Comparison of ENCODE assay signal across 10 cellular contexts in genomic region chr3:167653750-167654149, GRCh38. TPM values are rescaled to one million over a fixed set of nuclear protein-coding genes. Genes with fewer than 3 reads are reported as not detected.
DNase-seq lines count a peak whose midpoint lies in the region; FAIRE-seq and TF ChIP-seq lines count a peak whose summit lies in the region.
"Had no signal": no experiment of that assay in that cellular context is flagged by ENCODE, and none has a peak within 500 bp of the region (broad histone marks: within the 10 kb centered on the region; RNA-seq: fewer than 3 reads in every experiment).

WDR49 (minus strand) TSS chr3:167653942; CDS start chr3:167653425, 517 bp downstream.

- H3K4me2 ChIP-seq in Karpas-422 (ENCODE audit: low read depth, low read length, poor library complexity, severe bottlenecking) = no peak within 1 kb of the TSS

- no peaks in the 10 kb centered on the region for H3K79me2 ChIP-seq in Karpas-422 (ENCODE audit: low read length)

- 51% methylated on average over 1 of the region's 1 CpG for WGBS in esophagus muscularis mucosa
- WGBS in small intestine, 3 donors = 64 to 68% (median 66%) methylated on average over 1 of the region's 1 CpG

- H3K27ac ChIP-seq in esophagus muscularis mucosa (replicated peaks in 1 of 4) = peak within 1 kb of the TSS in 3 of 4 donors; percentile 30 to 51 (median 34)
- no peak within 1 kb of the TSS for H3K27ac ChIP-seq in small intestine (ENCODE audit: low read depth in 1 of 2, low read length in 1 of 2)
- no peak within 1 kb of the TSS for H3K27ac ChIP-seq in Karpas-422 (ENCODE audit: low read length)

- H2AFZ ChIP-seq in Karpas-422 (ENCODE audit: low read length) = no peak within 1 kb of the TSS

- no peaks in the 10 kb centered on the region for H3K9me3 ChIP-seq in esophagus muscularis mucosa
- no peaks in the 10 kb centered on the region for H3K9me3 ChIP-seq in small intestine (ENCODE audit: control insufficient read depth, low read depth)
- H3K9me3 ChIP-seq in Karpas-422 (ENCODE audit: low read length) = no peaks in the 10 kb centered on the region

- no peaks in the 10 kb centered on the region for H3K27me3 ChIP-seq in esophagus muscularis mucosa
- H3K27me3 ChIP-seq in small intestine (ENCODE audit: control insufficient read depth in 2 of 2, insufficient read depth in 2 of 2, low read length in 2 of 2) = no peaks in the 10 kb centered on the region
- no peaks in the 10 kb centered on the region for H3K27me3 ChIP-seq in Karpas-422 (ENCODE audit: low read length)

- TF ChIP-seq POLR2A in esophagus muscularis mucosa (IDR thresholded peaks at IDR 0.05; ENCODE audit: low read depth) = no peak
- TF ChIP-seq POLR2A in H54 (IDR thresholded peaks at IDR 0.05; ENCODE audit: low read depth, low read length) = no peak

- peak within 1 kb of the TSS in 3 of 4 donors; percentile 11 to 23 (median 13) for H3K4me3 ChIP-seq in esophagus muscularis mucosa
- no peak within 1 kb of the TSS for H3K4me3 ChIP-seq in small intestine (ENCODE audit: low read depth in 1 of 2, low read length in 2 of 2)
- H3K4me3 ChIP-seq in Karpas-422 (ENCODE audit: low read length) = no peak within 1 kb of the TSS

- H3K9me2 ChIP-seq in Karpas-422 (replicated peaks; ENCODE audit: insufficient read depth, low read length) = no peaks in the 10 kb centered on the region

- intact Hi-C loops in esophagus muscularis mucosa (cut with DNase I) = no loop called here

- TF ChIP-seq CTCF in esophagus muscularis mucosa (IDR thresholded peaks at IDR 0.05) = no peak

- H3K9ac ChIP-seq in Karpas-422 (ENCODE audit: low read length) = no peak within 1 kb of the TSS

- no peak for TF ChIP-seq EP300 in esophagus muscularis mucosa (IDR thresholded peaks at IDR 0.05)

- H3K36me3 ChIP-seq in esophagus muscularis mucosa (no peaks in the 10 kb centered on the region), small intestine (ENCODE audit: control insufficient read depth in 2 of 2, insufficient read depth in 2 of 2, low read length in 2 of 2) (no peaks in the 10 kb centered on the region), Karpas-422 (ENCODE audit: insufficient read depth, low read length) (no peaks in the 10 kb centered on the region)

- H3K4me1 ChIP-seq in esophagus muscularis mucosa (peaks cover 4 to 26% (median 14%) of the 10 kb centered on the region in 4 donors), small intestine (ENCODE audit: control insufficient read depth in 2 of 2, insufficient read depth in 1 of 2, low read depth in 1 of 2, low read length in 1 of 2) (peaks cover 0 to 3% of the 10 kb centered on the region in 2 donors), Karpas-422 (ENCODE audit: low read length) (no peaks in the 10 kb centered on the region)

- peak; percentile 20 for DNase-seq in NCI-H748 (lab: John Stamatoyannopoulos, UW; ENCODE audit: unreplicated experiment)
- no peak for DNase-seq in NCI-H748 treated with DMSO at 0.1 percent for 48 hours (lab: John Stamatoyannopoulos, UW)
- DNase-seq in NCI-H2107 treated with DMSO at 0.1 percent for 48 hours (lab: John Stamatoyannopoulos, UW; ENCODE audit: unreplicated experiment) = peak; percentile 91
- no peak for DNase-seq in esophagus muscularis mucosa (ENCODE audit: extremely low spot score)
- peak; percentile 63 for DNase-seq in small intestine
- no peak for DNase-seq in Karpas-422
- no peak for DNase-seq in activated CD4-positive, alpha-beta T cell treated with anti-CD3 and anti-CD28 coated beads for 48 hours
- DNase-seq in H54 (ENCODE audit: insufficient read length, low spot score) = no peak
- DNase-seq: 8988T had no signal

- no peak for FAIRE-seq in small intestine (lab: Jason Lieb, UNC)
- FAIRE-seq in H54 (lab: Jason Lieb, UNC) = no peak

- no peaks in the 10 kb centered on the region for H4K20me1 ChIP-seq in Karpas-422 (ENCODE audit: insufficient read depth, low read depth, low read length)

RNA-seq across cellular contexts. Expression of gene WDR49, which starts in this region (rescaled TPM):
- total RNA-seq in esophagus muscularis mucosa = 1 to 10 TPM; 2.9 to 9.9 (median 7.2) TPM
- 1 to 10 TPM in 2 of 3 donors, under 1 TPM in 1; 0.60 to 5.6 (median 3.8) TPM for polyA plus RNA-seq in small intestine
- total RNA-seq in Karpas-422 (2014; rRNA removed; shearing (Covaris generic); ENCODE audit: low replicate concordance) = 0.58 TPM in 1 of 2 replicates, not detected in the other
- polyA plus RNA-seq: fibroblast of lung had no signal

Comparison
In these comparisons a context has a peak if more than half of its experiments do, and no peak if none do; other contexts are left out.
1. DNase-seq: peak in NCI-H748 (single experiment), NCI-H2107 treated with DMSO at 0.1 percent for 48 hours (single experiment) and small intestine (single experiment); none in NCI-H748 treated with DMSO at 0.1 percent for 48 hours (single experiment), esophagus muscularis mucosa (single experiment), Karpas-422 (single experiment), activated CD4-positive, alpha-beta T cell treated with anti-CD3 and anti-CD28 coated beads for 48 hours (single experiment) and H54 (single experiment).
2. H3K27ac ChIP-seq: peak in esophagus muscularis mucosa (3 of 4); none in small intestine (0 of 2) and Karpas-422 (single experiment).
3. H3K4me3 ChIP-seq: peak in esophagus muscularis mucosa (3 of 4); none in small intestine (0 of 2) and Karpas-422 (single experiment).